Comparison of ENCODE assay signal across 1 cellular context in genomic region chr11:7690648-7691047, GRCh38.
TF ChIP-seq lines count a peak whose summit lies in the region.

No MANE protein-coding gene starts in this region.

TF ChIP-seq in GM23338, 12 proteins besides CTCF, POLR2A, EP300 and RAD21 (continued from another document):
- TF ChIP-seq ZNF331 (CRISPR knock-in tag; IDR thresholded peaks at IDR 0.05; ENCODE audit: low read depth), result no peak
- TF ChIP-seq STAT1 (IDR thresholded peaks at IDR 0.05; ENCODE audit: unreplicated experiment), result no peak
- no peak for TF ChIP-seq REST (IDR thresholded peaks at IDR 0.05; ENCODE audit: unreplicated experiment)
- TF ChIP-seq EZH2phosphoT487 (IDR thresholded peaks at IDR 0.05; ENCODE audit: unreplicated experiment), result no peak
- no peak for TF ChIP-seq ETS1 (IDR thresholded peaks at IDR 0.05)
- no peak for TF ChIP-seq CREB1 (CRISPR knock-in tag; IDR thresholded peaks at IDR 0.05; ENCODE audit: low read depth)
